15 cellular contexts compared by ENCODE assay signal in genomic region chr13:114106991-114107685, GRCh38. TPM values are rescaled to one million over a fixed set of nuclear protein-coding genes. Genes with fewer than 3 reads are reported as not detected.
A peak's percentile ranks its signal among the peaks of the same experiment; 100 is the strongest.
DNase-seq lines count a peak whose midpoint lies in the region; ATAC-seq and TF ChIP-seq lines count a peak whose summit lies in the region.
"Had no signal": no experiment of that assay in that cellular context is flagged by ENCODE, and none has a peak within 500 bp of the region (broad histone marks: within the 10 kb centered on the region; RNA-seq: fewer than 3 reads in every experiment).

No MANE protein-coding gene starts in this region.

- intact Hi-C loops in left ventricle myocardium inferior (cut with micrococcal nuclease) (no loop called here), psoas muscle (cut with DNase I) (loop anchor here in 1 of 2 donors (2.0 kb wide), 1 partner anchor 18 kb away; no protein-coding TSS in a partner anchor)

- peaks cover 72% of the 10 kb centered on the region for H4K20me1 ChIP-seq in DND-41 (ENCODE audit: insufficient read depth, low read length)

- peaks cover 83% of the 10 kb centered on the region for H3K79me2 ChIP-seq in DND-41 (ENCODE audit: insufficient read depth, low read length)

- peak overlapping the region; percentile 60; the same call in 1 of the 2 replicates for H3K27ac Mint-ChIP-seq in WTC11
- H3K27ac Mint-ChIP-seq: type B pancreatic cell had no signal

- POLR2A ChIA-PET in WTC11 (lab: Charles Lee) = no interaction called here

- peaks cover 3% of the 10 kb centered on the region; the same call in 1 of the 2 replicates for H3K36me3 Mint-ChIP-seq in WTC11
- H3K36me3 Mint-ChIP-seq: type B pancreatic cell had no signal

- no peak overlapping the region for H3K4me3 ChIP-seq in DND-41 (ENCODE audit: low read depth in 1 of 2, low read length in 2 of 2)
- no peak overlapping the region for H3K4me3 ChIP-seq in left ventricle myocardium inferior
- H3K4me3 ChIP-seq in psoas muscle = peak overlapping the region; percentile 18
- H3K4me3 ChIP-seq: GM12878, MG63 had no signal

- DNase-seq in DND-41 = no peak
- DNase-seq in WTC11 (ENCODE audit: low spot score) = peak; percentile 9
- DNase-seq in left ventricle myocardium inferior = no peak
- peak; percentile 20 to 34 for DNase-seq in psoas muscle
- no peak for DNase-seq in NCI-H1930 (lab: John Stamatoyannopoulos, UW)
- no peak for DNase-seq in NCI-H1436 (lab: John Stamatoyannopoulos, UW)
- no peak for DNase-seq in ureter (ENCODE audit: low spot score)
- DNase-seq in NCI-H2081 treated with DMSO at 0.1 percent for 48 hours (lab: John Stamatoyannopoulos, UW) = no peak
- DNase-seq: DMS 273 treated with DMSO at 0.1 percent for 48 hours, foreskin keratinocyte, SW 1271 had no signal

- 66 to 80% (median 71%) methylated on average over 26 to 27 of the region's 27 CpGs for WGBS in psoas muscle, 3 donors

- no peak overlapping the region for H3K9ac ChIP-seq in DND-41 (ENCODE audit: low read depth, low read length)

- peaks cover 15% of the 10 kb centered on the region for H3K36me3 ChIP-seq in DND-41 (ENCODE audit: insufficient read depth, low read length)
- no peaks in the 10 kb centered on the region for H3K36me3 ChIP-seq in left ventricle myocardium inferior
- no peaks in the 10 kb centered on the region for H3K36me3 ChIP-seq in psoas muscle (ENCODE audit: insufficient read depth in 1 of 2, low read depth in 1 of 2)
- H3K36me3 ChIP-seq: MG63 had no signal

- H3K27me3 ChIP-seq in DND-41 (ENCODE audit: insufficient read depth, low read length, poor library complexity) (no peaks in the 10 kb centered on the region), left ventricle myocardium inferior (ENCODE audit: low read depth) (no peaks in the 10 kb centered on the region), psoas muscle (ENCODE audit: insufficient read depth in 3 of 3, low read length in 2 of 3) (no peaks in the 10 kb centered on the region)
- H3K27me3 ChIP-seq: foreskin keratinocyte, MG63 had no signal

- H3K4me1 ChIP-seq in DND-41 (ENCODE audit: insufficient read depth, low read length) = peaks cover 31% of the 10 kb centered on the region
- H3K4me1 ChIP-seq in left ventricle myocardium inferior = peaks cover 36% of the 10 kb centered on the region
- peaks cover 59% of the 10 kb centered on the region for H3K4me1 ChIP-seq in psoas muscle
- H3K4me1 ChIP-seq: foreskin keratinocyte had no signal

- H3K4me1 Mint-ChIP-seq in WTC11 = peaks cover 25% of the 10 kb centered on the region

- no peaks in the 10 kb centered on the region for H3K27me3 Mint-ChIP-seq in WTC11 (ENCODE audit: low read depth)

- no peak overlapping the region for H3K4me2 ChIP-seq in DND-41 (ENCODE audit: insufficient read depth, low read length)

- no peak for ATAC-seq in DND-41 (ENCODE audit: insufficient read depth, low read depth)
- ATAC-seq in WTC11 = no peak
- ATAC-seq in psoas muscle = peak in 3 of 4 donors; percentile 3 to 9 (median 3)
- ATAC-seq: foreskin keratinocyte, GM12878, left lobe of liver had no signal

- CTCF ChIA-PET in WTC11 (lab: Charles Lee) = no interaction called here

- H3K27ac ChIP-seq in DND-41 (ENCODE audit: low read length) (peak overlapping the region; percentile 56), left ventricle myocardium inferior (replicated peaks) (peak overlapping the region; percentile 50), psoas muscle (peak overlapping the region; percentile 92)
- H3K27ac ChIP-seq: foreskin keratinocyte had no signal

- TF ChIP-seq CTCF in DND-41 (IDR thresholded peaks at IDR 0.05; ENCODE audit: borderline replicate concordance, extremely low read depth, low read length, poor library complexity, severe bottlenecking) (no peak), WTC11 (IDR thresholded peaks at IDR 0.05) (no peak), left ventricle myocardium inferior (IDR thresholded peaks at IDR 0.05; ENCODE audit: borderline replicate concordance) (no peak), psoas muscle (IDR thresholded peaks at IDR 0.05) (no peak)

- H3K9me3 ChIP-seq in DND-41 (ENCODE audit: insufficient read depth, low read length, severe bottlenecking) (no peaks in the 10 kb centered on the region), left ventricle myocardium inferior (replicated peaks) (no peaks in the 10 kb centered on the region), psoas muscle (no peaks in the 10 kb centered on the region)
- H3K9me3 ChIP-seq: MG63 had no signal

- H3K4me3 Mint-ChIP-seq in WTC11 = no peak overlapping the region
- H3K4me3 Mint-ChIP-seq: type B pancreatic cell had no signal

- 0 out of 2 replicates have a peak, but pooled peaks cover 3% of the 10 kb centered on the region for H3K9me3 Mint-ChIP-seq in WTC11
- H3K9me3 Mint-ChIP-seq: type B pancreatic cell had no signal

- H2AFZ ChIP-seq in DND-41 (ENCODE audit: low read depth, low read length) = no peak overlapping the region

TF ChIP-seq in WTC11, 78 proteins besides CTCF, POLR2A, EP300 and RAD21 (continues in another document):
- TF ChIP-seq ZNF425 (CRISPR knock-in tag; conservative IDR thresholded peaks at IDR 0.05) (no peak), NFATC4 (CRISPR knock-in tag; IDR thresholded peaks at IDR 0.05) (no peak), JAZF1 (CRISPR knock-in tag; IDR thresholded peaks at IDR 0.05) (no peak), IRF2 (CRISPR knock-in tag; IDR thresholded peaks at IDR 0.05; ENCODE audit: borderline replicate concordance, low read depth) (no peak), PRRX2 (CRISPR knock-in tag; IDR thresholded peaks at IDR 0.05) (no peak), ZSCAN18 (CRISPR knock-in tag; IDR thresholded peaks at IDR 0.05) (no peak), TP53 (CRISPR knock-in tag; IDR thresholded peaks at IDR 0.05) (no peak), IRF1 (CRISPR knock-in tag; IDR thresholded peaks at IDR 0.05) (no peak), SOX15 (CRISPR knock-in tag; IDR thresholded peaks at IDR 0.05) (no peak), USF2 (CRISPR knock-in tag; IDR thresholded peaks at IDR 0.05) (no peak), TEAD1 (CRISPR knock-in tag; IDR thresholded peaks at IDR 0.05) (no peak), RORB (CRISPR knock-in tag; IDR thresholded peaks at IDR 0.05) (no peak), ZBTB21 (CRISPR knock-in tag; IDR thresholded peaks at IDR 0.05; ENCODE audit: borderline replicate concordance) (no peak), NR2C2 (CRISPR knock-in tag; IDR thresholded peaks at IDR 0.05) (no peak)

RNA-seq across cellular contexts. Expression of gene RASA3, which starts 25.3 kb away (rescaled TPM):
- total RNA-seq in WTC11 (2021) (16.5 to 22.3 TPM (median 16.9 TPM) in 3 replicates), left ventricle myocardium inferior (9.5 TPM), psoas muscle (10 to 100 TPM in 3 of 4 donors, 1 to 10 TPM in 1; 9.2 to 20.2 (median 14.5) TPM), ureter (22.4 TPM)
- 10 to 100 TPM in 1 of 3 donors, 1 to 10 TPM in 2; 4.8 to 24.4 (median 5.2) TPM for polyA plus RNA-seq in psoas muscle

Comparison
In these comparisons a context has a peak if more than half of its experiments do, and no peak if none do; other contexts are left out.
1. ATAC-seq: peak in psoas muscle (3 of 4); none in DND-41 (single experiment) and WTC11 (single experiment).
2. DNase-seq: peak in WTC11 (single experiment) and psoas muscle (2 of 2); none in DND-41 (single experiment), left ventricle myocardium inferior (single experiment), NCI-H1930 (0 of 2), NCI-H1436 (single experiment), ureter (single experiment) and NCI-H2081 treated with DMSO at 0.1 percent for 48 hours (single experiment).
3. Peak in every context shown above with its lines, with median percentiles within 50 percentile points of each other: H3K27ac ChIP-seq.